Comparison of ENCODE assay signal across 2 cellular contexts in the genomic region with DNA sequence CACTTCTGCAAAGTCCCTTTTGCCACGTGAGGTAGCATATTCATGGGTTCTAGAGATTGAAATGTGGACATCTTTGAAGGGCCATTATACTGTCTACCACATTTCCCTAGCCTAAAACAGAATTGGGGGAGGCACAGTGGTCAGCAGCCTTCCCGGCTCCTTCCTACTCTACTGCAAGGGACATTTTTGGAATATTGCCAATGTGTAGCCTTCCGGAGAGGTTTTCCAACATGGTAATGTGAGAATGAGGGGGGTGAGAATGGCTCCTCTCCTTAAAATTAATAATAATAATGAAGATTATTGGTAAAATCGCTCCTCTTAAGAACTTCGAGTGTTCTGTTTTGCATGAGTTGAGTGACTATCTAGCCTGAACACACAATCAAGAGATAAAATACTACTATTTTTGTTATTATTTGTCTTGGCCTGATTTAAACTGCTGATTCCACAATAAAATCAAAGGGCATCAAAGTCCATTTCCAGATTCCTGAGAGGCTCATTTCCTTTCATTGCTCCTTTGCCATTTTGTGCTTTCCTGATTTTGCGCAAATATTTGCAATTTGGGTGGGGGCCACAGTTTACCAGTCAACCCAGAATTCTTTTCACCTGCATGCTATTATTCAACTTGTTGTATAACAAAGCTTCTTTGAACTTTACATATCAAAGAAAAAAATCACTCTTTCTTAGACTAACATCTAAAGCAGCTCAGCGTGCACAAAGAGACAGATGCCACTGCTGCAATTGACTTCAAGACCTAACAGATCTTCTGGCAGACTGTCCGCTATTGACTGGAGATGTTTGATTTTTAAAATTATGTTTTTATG.
TF ChIP-seq lines count a peak whose summit lies in the region.

No MANE protein-coding gene starts in this region.

TF ChIP-seq in K562, 482 proteins besides CTCF, POLR2A, EP300 and RAD21:
- TF ChIP-seq NCOR1 (IDR thresholded peaks at IDR 0.05) = no peak
- TF ChIP-seq NFIC (IDR thresholded peaks at IDR 0.05) = peak; percentile 69
- TF ChIP-seq MAFF (IDR thresholded peaks at IDR 0.05; ENCODE audit: low read length) = peak; percentile 41; the same call in 1 of the 2 replicates
- TF ChIP-seq MAFG (tag; conservative IDR thresholded peaks at IDR 0.05) = peak; percentile 45
- peak; percentile 68 for TF ChIP-seq ZNF316 (IDR thresholded peaks at IDR 0.05)
- TF ChIP-seq C11orf30 (IDR thresholded peaks at IDR 0.05; ENCODE audit: low read depth) = peak; percentile 65

TF ChIP-seq in HepG2, 621 proteins besides CTCF, POLR2A, EP300 and RAD21:
- TF ChIP-seq KMT2B (CRISPR knock-in tag; IDR thresholded peaks at IDR 0.05) = no peak
- peak; percentile 47; the same call in 1 of the 2 replicates for TF ChIP-seq MAFF (IDR thresholded peaks at IDR 0.05; ENCODE audit: low read depth, low read length)
- TF ChIP-seq KIAA2018 (CRISPR knock-in tag; IDR thresholded peaks at IDR 0.05; ENCODE audit: borderline replicate concordance) = no peak
- TF ChIP-seq DBP (CRISPR knock-in tag; IDR thresholded peaks at IDR 0.05; ENCODE audit: not compliant biosample characterization) = no peak
- peak; percentile 43 to 62 for TF ChIP-seq MAFK (conservative IDR thresholded peaks at IDR 0.05 in 1 of 2, IDR thresholded peaks at IDR 0.05 in 1 of 2; ENCODE audit: low read length in 2 of 2)
